8 cellular contexts compared by ENCODE assay signal in genomic region chrX:120457766-120458180, GRCh38. TPM values are rescaled to one million over a fixed set of nuclear protein-coding genes. Genes with fewer than 3 reads are reported as not detected.
DNase-seq lines count a peak whose midpoint lies in the region; ATAC-seq and TF ChIP-seq lines count a peak whose summit lies in the region.

No MANE protein-coding gene starts in this region.

- POLR2A ChIA-PET in activated CD4-positive, alpha-beta memory T cell treated with anti-CD3 and anti-CD28 coated beads for 36 hours (lab: Charles Lee): interaction anchor here (1.2 kb wide), 1 partner anchor 148 kb away, joined by 3 read pairs; no protein-coding TSS in a partner anchor

- no peak overlapping the region for H3K27ac Mint-ChIP-seq in activated CD4-positive, alpha-beta memory T cell treated with anti-CD3 and anti-CD28 coated beads for 36 hours
- H3K27ac Mint-ChIP-seq in natural killer cell: peak overlapping the region; percentile 54 to 73

- DNase-seq in Daoy (ENCODE audit: low read depth) (peak; percentile 68), natural killer cell (no peak), mucosa of gallbladder (ENCODE audit: low spot score) (no peak), T-helper 9 cell (no peak)
- DNase-seq in activated CD4-positive, alpha-beta memory T cell treated with anti-CD3 and anti-CD28 coated beads for 36 hours: peak; percentile 14
- no peak for DNase-seq in activated CD4-positive, alpha-beta T cell treated with anti-CD3 and anti-CD28 coated beads for 48 hours

- ATAC-seq in GM21360 (IDR thresholded peaks at IDR 0.05; ENCODE audit: unreplicated experiment) (peak; percentile 93), HG03571 (IDR thresholded peaks at IDR 0.05; ENCODE audit: unreplicated experiment) (peak; percentile 94), natural killer cell (peak; percentile 53 to 77 (median 74))

- H3K27me3 Mint-ChIP-seq in activated CD4-positive, alpha-beta memory T cell treated with anti-CD3 and anti-CD28 coated beads for 36 hours: no peaks in the 10 kb centered on the region
- no peaks in the 10 kb centered on the region for H3K27me3 Mint-ChIP-seq in natural killer cell (ENCODE audit: low read depth in 2 of 2)

- H3K4me3 Mint-ChIP-seq in activated CD4-positive, alpha-beta memory T cell treated with anti-CD3 and anti-CD28 coated beads for 36 hours: no peak overlapping the region
- peak overlapping the region; percentile 73 for H3K4me3 Mint-ChIP-seq in natural killer cell

- no peaks in the 10 kb centered on the region for H3K9me3 Mint-ChIP-seq in activated CD4-positive, alpha-beta memory T cell treated with anti-CD3 and anti-CD28 coated beads for 36 hours
- H3K9me3 Mint-ChIP-seq in natural killer cell: no peaks in the 10 kb centered on the region

- peaks cover 6% of the 10 kb centered on the region for H3K36me3 Mint-ChIP-seq in activated CD4-positive, alpha-beta memory T cell treated with anti-CD3 and anti-CD28 coated beads for 36 hours
- no peaks in the 10 kb centered on the region for H3K36me3 Mint-ChIP-seq in natural killer cell

- TF ChIP-seq CTCF in natural killer cell (IDR thresholded peaks at IDR 0.05): no peak

- H3K4me1 Mint-ChIP-seq in activated CD4-positive, alpha-beta memory T cell treated with anti-CD3 and anti-CD28 coated beads for 36 hours (ENCODE audit: low read depth): peaks cover 33% of the 10 kb centered on the region
- peaks cover 28 to 31% of the 10 kb centered on the region in 2 donors for H3K4me1 Mint-ChIP-seq in natural killer cell

- intact Hi-C loops in activated CD4-positive, alpha-beta memory T cell treated with anti-CD3 and anti-CD28 coated beads for 36 hours (cut with micrococcal nuclease): loop anchor here (1.0 kb wide), 1 partner anchor 12 kb away; the partner anchor contains the start of gene LAMP2
- intact Hi-C loops in natural killer cell (cut with micrococcal nuclease): loop anchor here (10.0 kb wide), 1 partner anchor 213 kb away; no protein-coding TSS in a partner anchor

- CTCF ChIA-PET in activated CD4-positive, alpha-beta memory T cell treated with anti-CD3 and anti-CD28 coated beads for 36 hours (lab: Charles Lee): interaction anchor here (0.7 to 1.4 kb wide), 3 partner anchors 20 to 92 kb away, joined by 3 to 5 read pairs (median 3); no protein-coding TSS in a partner anchor

RNA-seq across cellular contexts. Expression of gene LAMP2, which starts 11.3 kb away (rescaled TPM):
- total RNA-seq in Daoy (2014; rRNA removed; shearing (Covaris generic)): 26.8 and 37.0 TPM in 2 replicates
- total RNA-seq in activated CD4-positive, alpha-beta memory T cell treated with anti-CD3 and anti-CD28 coated beads for 36 hours: 10 to 100 TPM; 38.5 to 38.7 TPM
- total RNA-seq in natural killer cell: 10 to 100 TPM; 33.8 to 45.8 (median 39.1) TPM
- 328 TPM for total RNA-seq in mucosa of gallbladder

Comparison
In these comparisons a context has a peak if more than half of its experiments do, and no peak if none do; other contexts are left out.
1. DNase-seq: peak in Daoy (single experiment) and activated CD4-positive, alpha-beta memory T cell treated with anti-CD3 and anti-CD28 coated beads for 36 hours (single experiment); none in natural killer cell (single experiment), mucosa of gallbladder (single experiment), T-helper 9 cell (single experiment) and activated CD4-positive, alpha-beta T cell treated with anti-CD3 and anti-CD28 coated beads for 48 hours (single experiment).
2. Peak in every context shown above with its lines, with median percentiles within 50 percentile points of each other: ATAC-seq.